ENCODE assay signal across 14 cellular contexts in the genomic region with DNA sequence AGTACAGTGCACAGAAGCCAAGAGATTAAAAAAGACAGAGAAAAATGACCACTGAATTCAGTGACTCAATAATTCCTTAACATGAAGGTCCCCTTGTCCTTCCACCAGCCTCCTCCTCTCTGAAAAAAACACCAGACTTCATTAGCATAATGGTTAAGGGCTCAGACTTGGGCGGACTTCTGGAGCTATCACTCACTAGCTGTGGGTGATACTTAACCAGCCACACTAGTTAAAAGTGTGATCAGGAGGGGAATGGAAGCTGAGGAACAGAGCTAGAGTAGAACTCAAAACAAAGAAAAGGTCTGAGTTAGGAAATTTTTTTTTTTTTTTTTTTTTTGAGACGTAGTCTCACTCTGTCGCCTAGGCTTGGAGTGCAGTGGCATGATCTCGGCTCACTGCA. TPM values are rescaled to one million over a fixed set of nuclear protein-coding genes. Genes with fewer than 3 reads are reported as not detected.
DNase-seq lines count a peak whose midpoint lies in the region; ATAC-seq and TF ChIP-seq lines count a peak whose summit lies in the region.
"Had no signal": no experiment of that assay in that cellular context is flagged by ENCODE, and none has a peak within 500 bp of the region (broad histone marks: within the 10 kb centered on the region; RNA-seq: fewer than 3 reads in every experiment).

No MANE protein-coding gene starts in this region.

- peaks cover 17% of the 10 kb centered on the region; the same call in 1 of the 2 replicates for H4K20me1 ChIP-seq in GM23338 (replicated peaks; ENCODE audit: insufficient read depth)

- H3K4me2 ChIP-seq in GM23338, result no peak overlapping the region
- H3K4me2 ChIP-seq: BLaER1 had no signal

- DNase-seq in GM23338 (ENCODE audit: low spot score), result no peak
- DNase-seq in OCI-M1 (lab: John Stamatoyannopoulos, UW), result peak; percentile 52
- peak; percentile 46 for DNase-seq in astrocyte of the hippocampus (ENCODE audit: low read depth, low spot score)
- DNase-seq in nephron progenitor cell, result no peak
- no peak for DNase-seq in activated gamma-delta T cell (lab: John Stamatoyannopoulos, UW)
- no peak for DNase-seq in mucosa of gallbladder (ENCODE audit: low spot score)
- DNase-seq: activated CD8-positive, alpha-beta memory T cell treated with anti-CD3 and anti-CD28 coated beads, Interleukin-2, amount 50 U/mL, for 4 hours; spleen had no signal

- H3K36me3 Mint-ChIP-seq in GM23338 (ENCODE audit: low read depth), result no peaks in the 10 kb centered on the region
- peaks cover 8% of the 10 kb centered on the region for H3K36me3 Mint-ChIP-seq in nephron progenitor cell (ENCODE audit: low read depth)

- ATAC-seq in GM23338 (peak; percentile 33; the same call in 2 of the 3 replicates), GM18520 (IDR thresholded peaks at IDR 0.05; ENCODE audit: unreplicated experiment) (no peak)
- ATAC-seq: HCT116 had no signal

- TF ChIP-seq CTCF in GM23338 (conservative IDR thresholded peaks at IDR 0.05; ENCODE audit: low read depth in 2 of 2), result no peak
- no peak for TF ChIP-seq CTCF in nephron progenitor cell (IDR thresholded peaks at IDR 0.05)

- no peaks in the 10 kb centered on the region for H3K36me3 ChIP-seq in GM23338 (ENCODE audit: insufficient read depth)
- H3K36me3 ChIP-seq: ascending aorta, BLaER1, SJSA1, spleen had no signal

- H3K27ac Mint-ChIP-seq in GM23338 (peak overlapping the region; percentile 70), nephron progenitor cell (peak overlapping the region; percentile 47)

- no peaks in the 10 kb centered on the region for H3K9me2 ChIP-seq in GM23338 (ENCODE audit: insufficient read depth)

- H3K27ac ChIP-seq in GM23338 (ENCODE audit: low read depth), result no peak overlapping the region
- H3K27ac ChIP-seq: BLaER1, coronary artery, SJSA1 had no signal

- H3K4me1 Mint-ChIP-seq in GM23338 (peaks cover 12% of the 10 kb centered on the region), nephron progenitor cell (peaks cover 34% of the 10 kb centered on the region)

- H3K79me2 ChIP-seq in GM23338 (replicated peaks; ENCODE audit: insufficient read depth), result peaks cover 88% of the 10 kb centered on the region

- H2AFZ ChIP-seq in GM23338, result no peak overlapping the region

- H3K4me3 Mint-ChIP-seq in GM23338 (no peak overlapping the region), nephron progenitor cell (no peak overlapping the region)

- H3F3A ChIP-seq in GM23338 (replicated peaks; ENCODE audit: low read depth), result no peaks in the 10 kb centered on the region

- H3K27me3 ChIP-seq in GM23338 (ENCODE audit: insufficient read depth), result no peaks in the 10 kb centered on the region
- H3K27me3 ChIP-seq: ascending aorta, BLaER1, SJSA1, spleen had no signal

- 0 out of 2 replicates have a peak, but pooled peaks cover 3% of the 10 kb centered on the region for H3K4me1 ChIP-seq in GM23338 (ENCODE audit: insufficient read depth)

- H3K9me3 Mint-ChIP-seq in GM23338, result no peaks in the 10 kb centered on the region
- H3K9me3 Mint-ChIP-seq in nephron progenitor cell, result no peaks in the 10 kb centered on the region

- H3K4me3 ChIP-seq in GM23338, result no peak overlapping the region
- H3K4me3 ChIP-seq: ascending aorta, BLaER1, coronary artery, SJSA1, spleen had no signal

- H3K27me3 Mint-ChIP-seq in GM23338 (ENCODE audit: insufficient read depth, low read depth, poor library complexity) (peaks cover 1% of the 10 kb centered on the region), nephron progenitor cell (ENCODE audit: low read depth, poor library complexity) (no peaks in the 10 kb centered on the region)

TF ChIP-seq in GM23338, 12 proteins besides CTCF, POLR2A, EP300 and RAD21:
- TF ChIP-seq CREB1 (CRISPR knock-in tag; IDR thresholded peaks at IDR 0.05; ENCODE audit: low read depth) (no peak), NANOG (IDR thresholded peaks at IDR 0.05; ENCODE audit: borderline replicate concordance) (no peak)
- TF ChIP-seq, protein P1, sequence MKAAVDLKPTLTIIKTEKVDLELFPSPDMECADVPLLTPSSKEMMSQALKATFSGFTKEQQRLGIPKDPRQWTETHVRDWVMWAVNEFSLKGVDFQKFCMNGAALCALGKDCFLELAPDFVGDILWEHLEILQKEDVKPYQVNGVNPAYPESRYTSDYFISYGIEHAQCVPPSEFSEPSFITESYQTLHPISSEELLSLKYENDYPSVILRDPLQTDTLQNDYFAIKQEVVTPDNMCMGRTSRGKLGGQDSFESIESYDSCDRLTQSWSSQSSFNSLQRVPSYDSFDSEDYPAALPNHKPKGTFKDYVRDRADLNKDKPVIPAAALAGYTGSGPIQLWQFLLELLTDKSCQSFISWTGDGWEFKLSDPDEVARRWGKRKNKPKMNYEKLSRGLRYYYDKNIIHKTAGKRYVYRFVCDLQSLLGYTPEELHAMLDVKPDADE (IDR thresholded peaks at IDR 0.05), result no peak

RNA-seq across cellular contexts. Expression of a gene that starts 23.2 kb away (rescaled TPM):
- 50.1 and 54.5 TPM in 2 replicates for total RNA-seq in GM23338 (2014; rRNA removed; shearing (Covaris generic))
- 34.9 and 36.2 TPM in 2 replicates for polyA plus RNA-seq in GM23338 (2016; fragmentation: Nextera tagmentation; extraction: Ambion mirVana)
- total RNA-seq in mucosa of gallbladder, result 67.4 TPM

Comparison
In these comparisons a context has a peak if more than half of its experiments do, and no peak if none do; other contexts are left out.
1. DNase-seq: peak in OCI-M1 (single experiment) and astrocyte of the hippocampus (single experiment); none in GM23338 (single experiment), nephron progenitor cell (single experiment), activated gamma-delta T cell (single experiment) and mucosa of gallbladder (single experiment).